ENCODE assay signal across 20 cellular contexts in genomic region chr17:76314392-76315227, GRCh38. TPM values are rescaled to one million over a fixed set of nuclear protein-coding genes. Genes with fewer than 3 reads are reported as not detected.
DNase-seq lines count a peak whose midpoint lies in the region; ATAC-seq and TF ChIP-seq lines count a peak whose summit lies in the region.
"Had no signal": no experiment of that assay in that cellular context is flagged by ENCODE, and none has a peak within 500 bp of the region (broad histone marks: within the 10 kb centered on the region; RNA-seq: fewer than 3 reads in every experiment).

No MANE protein-coding gene starts in this region.

- ATAC-seq in SK-N-SH treated with all-trans-retinoic acid at 6 μM for 48 hours: peak; percentile 63
- no peak for ATAC-seq in sciatic nerve
- no peak for ATAC-seq in GM18505 (IDR thresholded peaks at IDR 0.05; ENCODE audit: unreplicated experiment)

- CTCF ChIA-PET in AG04450 (lab: Charles Lee): interaction anchor here (1.1 to 1.7 kb wide), 2 partner anchors 15 to 56 kb away, joined by 5 read pairs; no protein-coding TSS in a partner anchor

- peak overlapping the region; percentile 29 for H3K4me3 ChIP-seq in AG04450 (ENCODE audit: low read depth, low read length)
- no peak overlapping the region for H3K4me3 ChIP-seq in mesendoderm (ENCODE audit: low read length)
- H3K4me3 ChIP-seq: cardiac muscle cell, MG63, neural progenitor cell had no signal

- no peaks in the 10 kb centered on the region for H3K79me1 ChIP-seq in mesendoderm (ENCODE audit: low read length)

- TF ChIP-seq POLR2A in GM18505 (IDR thresholded peaks at IDR 0.05; ENCODE audit: borderline replicate concordance, extremely low read depth, insufficient read depth, insufficient read length): no peak

- no peak overlapping the region for H3K56ac ChIP-seq in mesendoderm (ENCODE audit: low read length)

- H3K4me2 ChIP-seq in mesendoderm (ENCODE audit: low read length): no peak overlapping the region
- H3K4me2 ChIP-seq: neural progenitor cell had no signal

- no CpG with 5 or more reads among the region's 15 CpGs for WGBS in mesendoderm (ENCODE audit: extremely low coverage, insufficient coverage, low lambda C conversion rate)

- no peaks in the 10 kb centered on the region for H3K9me3 Mint-ChIP-seq in progenitor cell of endocrine pancreas (ENCODE audit: low read depth)
- H3K9me3 Mint-ChIP-seq: activated CD4-positive, alpha-beta T cell treated with anti-CD3 and anti-CD28 coated beads, Interleukin-2, amount 10 ng/mL, durations not matched to agents 7 days and 5 days; endodermal cell; H9; neural progenitor cell; T-helper 1 cell treated with Interleukin-12 subunit alpha and Interleukin-12 subunit beta and Interleukin-4 antibody, amounts not matched to agents 30 μg/mL and 1 μg/mL, for 36 hours had no signal

- POLR2A ChIA-PET in AG04450 (lab: Yijun Ruan, JAX): interaction anchor here (0.6 kb wide), 1 partner anchor 13 kb away, joined by 4 read pairs; no protein-coding TSS in a partner anchor

- no peak overlapping the region for H2AK5ac ChIP-seq in mesendoderm (ENCODE audit: low read length)

- no peak overlapping the region for H2BK15ac ChIP-seq in mesendoderm (replicated peaks; ENCODE audit: low read depth)

- no peaks in the 10 kb centered on the region for H3K4me1 ChIP-seq in mesendoderm (ENCODE audit: control insufficient read depth, low read depth, low read length)
- H3K4me1 ChIP-seq: neural progenitor cell had no signal

- no peaks in the 10 kb centered on the region for H3K79me2 ChIP-seq in mesendoderm (ENCODE audit: control insufficient read depth, insufficient read depth, low read length)

- no peaks in the 10 kb centered on the region for H3K36me3 ChIP-seq in mesendoderm (ENCODE audit: control insufficient read depth, insufficient read depth, low read length)
- H3K36me3 ChIP-seq: neural progenitor cell had no signal

- no peak overlapping the region for H2BK120ac ChIP-seq in mesendoderm (ENCODE audit: low read depth, low read length)

- no peak overlapping the region for H3K4me3 Mint-ChIP-seq in progenitor cell of endocrine pancreas (ENCODE audit: low read depth)
- H3K4me3 Mint-ChIP-seq: activated CD4-positive, alpha-beta T cell treated with anti-CD3 and anti-CD28 coated beads, Interleukin-2, amount 10 ng/mL, durations not matched to agents 7 days and 5 days; endodermal cell; H9; neural progenitor cell; T-helper 1 cell treated with Interleukin-12 subunit alpha and Interleukin-12 subunit beta and Interleukin-4 antibody, amounts not matched to agents 30 μg/mL and 1 μg/mL, for 36 hours had no signal

- peaks cover 8% of the 10 kb centered on the region for H3K4me1 Mint-ChIP-seq in progenitor cell of endocrine pancreas (ENCODE audit: low read depth)
- H3K4me1 Mint-ChIP-seq: endodermal cell, neural progenitor cell had no signal

- peak overlapping the region; percentile 53 for H3K27ac ChIP-seq in AG04450 (ENCODE audit: low read depth, low read length)
- H3K27ac ChIP-seq in mesendoderm (ENCODE audit: low read depth, low read length): no peak overlapping the region
- H3K27ac ChIP-seq: cardiac muscle cell, neural progenitor cell had no signal

- peaks cover 29% of the 10 kb centered on the region for H3K36me3 Mint-ChIP-seq in progenitor cell of endocrine pancreas (ENCODE audit: insufficient read depth)

- H3K27ac Mint-ChIP-seq in progenitor cell of endocrine pancreas: peak overlapping the region; percentile 50
- H3K27ac Mint-ChIP-seq: activated CD4-positive, alpha-beta T cell treated with anti-CD3 and anti-CD28 coated beads, Interleukin-2, amount 10 ng/mL, durations not matched to agents 7 days and 5 days; endodermal cell; neural progenitor cell; T-helper 1 cell treated with Interleukin-12 subunit alpha and Interleukin-12 subunit beta and Interleukin-4 antibody, amounts not matched to agents 30 μg/mL and 1 μg/mL, for 36 hours had no signal

- DNase-seq in AG04450 (ENCODE audit: low read depth, low spot score) (peak; percentile 62), glomerular endothelial cell (ENCODE audit: extremely low read depth, low read depth, low spot score) (peak; percentile 82), progenitor cell of endocrine pancreas (ENCODE audit: low spot score, unreplicated experiment) (no peak), sciatic nerve (ENCODE audit: low spot score) (no peak), mesendoderm (no peak), NCI-H1694 treated with DMSO at 0.1 percent for 48 hours (lab: John Stamatoyannopoulos, UW) (no peak)
- DNase-seq: activated CD4-positive, alpha-beta T cell treated with anti-CD3 and anti-CD28 coated beads, Interleukin-2, amount 10 ng/mL, durations not matched to agents 7 days and 5 days; activated T-cell treated with anti-CD3 and anti-CD28 coated beads, Interleukin-2, amount 50 U/mL, for 1 hour; endodermal cell; GF-D8; H9; MG63; midbrain; NCI-H748 treated with DMSO at 0.1 percent for 48 hours; RPMI8226 had no signal

- no peaks in the 10 kb centered on the region for H3K27me3 Mint-ChIP-seq in progenitor cell of endocrine pancreas
- H3K27me3 Mint-ChIP-seq: activated CD4-positive, alpha-beta T cell treated with anti-CD3 and anti-CD28 coated beads, Interleukin-2, amount 10 ng/mL, durations not matched to agents 7 days and 5 days had no signal

- H2BK5ac ChIP-seq in mesendoderm (ENCODE audit: low read length): no peak overlapping the region

- no peak overlapping the region for H3K23ac ChIP-seq in mesendoderm (ENCODE audit: low read length)

- H3K27me3 ChIP-seq in AG04450 (ENCODE audit: control insufficient read depth, insufficient read depth, low read length) (no peaks in the 10 kb centered on the region), mesendoderm (ENCODE audit: insufficient read depth, low read length, poor library complexity) (no peaks in the 10 kb centered on the region)
- H3K27me3 ChIP-seq: cardiac muscle cell, MG63, neural progenitor cell had no signal

- no peak overlapping the region for H3K9ac ChIP-seq in mesendoderm (ENCODE audit: low read length)
- H3K9ac ChIP-seq: neural progenitor cell had no signal

- H4K8ac ChIP-seq in mesendoderm (ENCODE audit: low read depth, low read length): no peak overlapping the region

- H3K9me3 ChIP-seq in AG04450 (ENCODE audit: control insufficient read depth, insufficient read depth, low read length): no peaks in the 10 kb centered on the region
- H3K9me3 ChIP-seq: MG63 had no signal

- H3K18ac ChIP-seq in mesendoderm (ENCODE audit: low read length): no peak overlapping the region

- no peak for TF ChIP-seq CTCF in AG04450 (IDR thresholded peaks at IDR 0.05; ENCODE audit: low read depth, low read length)
- TF ChIP-seq CTCF in progenitor cell of endocrine pancreas (IDR thresholded peaks at IDR 0.05; ENCODE audit: unreplicated experiment): no peak

- no peak overlapping the region for H3K4ac ChIP-seq in mesendoderm (ENCODE audit: low read depth, low read length)

- no peak overlapping the region for H4K5ac ChIP-seq in mesendoderm (ENCODE audit: low read length)

- intact Hi-C loops in sciatic nerve (cut with DNase I): no loop called here

TF ChIP-seq in SK-N-SH treated with all-trans-retinoic acid at 6 μM for 48 hours, 23 proteins besides CTCF, POLR2A, EP300 and RAD21 (continues in another document):
- TF ChIP-seq CSRNP3 (CRISPR knock-in tag; IDR thresholded peaks at IDR 0.05): no peak

RNA-seq across cellular contexts. Expression of gene QRICH2, which starts 6.5 kb away (rescaled TPM):
- polyA plus RNA-seq in AG04450 (2011; rRNA removed): 1.1 and 1.2 TPM in 2 replicates
- polyA minus RNA-seq in AG04450 (2011; rRNA and poly(A)+ RNA removed): 3.5 and 4.0 TPM in 2 replicates
- total RNA-seq in glomerular endothelial cell (3.5 and 6.8 TPM in 2 replicates), progenitor cell of endocrine pancreas (16.0 and 18.5 TPM in 2 replicates), sciatic nerve (4.1 TPM)
- polyA plus RNA-seq in mesendoderm (2013, experiment 1 of 2): 1.2 TPM
- polyA plus RNA-seq in mesendoderm (2013, experiment 2 of 2): 1.3 TPM

RNA-seq across cellular contexts. Expression of gene PRPSAP1, which starts 39.1 kb away (rescaled TPM):
- polyA plus RNA-seq in AG04450 (2011; rRNA removed): 48.8 and 49.9 TPM in 2 replicates
- polyA minus RNA-seq in AG04450 (2011; rRNA and poly(A)+ RNA removed): 44.7 and 53.4 TPM in 2 replicates
- total RNA-seq in glomerular endothelial cell: 79.1 and 87.6 TPM in 2 replicates
- 89.6 and 90.3 TPM in 2 replicates for total RNA-seq in progenitor cell of endocrine pancreas
- total RNA-seq in sciatic nerve: 74.3 TPM
- polyA plus RNA-seq in mesendoderm (2013, experiment 1 of 2): 23.1 TPM
- 22.2 TPM for polyA plus RNA-seq in mesendoderm (2013, experiment 2 of 2)

RNA-seq across cellular contexts. Expression of gene UBALD2, which starts 49.5 kb away (rescaled TPM):
- polyA plus RNA-seq in AG04450 (2011; rRNA removed): 16.3 and 18.1 TPM in 2 replicates
- 4.4 and 5.2 TPM in 2 replicates for polyA minus RNA-seq in AG04450 (2011; rRNA and poly(A)+ RNA removed)
- total RNA-seq in glomerular endothelial cell: 13.6 and 25.7 TPM in 2 replicates
- 31.2 and 36.3 TPM in 2 replicates for total RNA-seq in progenitor cell of endocrine pancreas
- 38.4 TPM for total RNA-seq in sciatic nerve
- polyA plus RNA-seq in mesendoderm (2013, experiment 1 of 2): 41.6 TPM
- 41.5 TPM for polyA plus RNA-seq in mesendoderm (2013, experiment 2 of 2)

Comparison
In these comparisons a context has a peak if more than half of its experiments do, and no peak if none do; other contexts are left out.
1. DNase-seq: peak in AG04450 (single experiment) and glomerular endothelial cell (single experiment); none in progenitor cell of endocrine pancreas (single experiment), sciatic nerve (single experiment), mesendoderm (single experiment) and NCI-H1694 treated with DMSO at 0.1 percent for 48 hours (single experiment).